ENCODE assay signal across 9 cellular contexts in genomic region chr19:7482584-7483439, GRCh38. TPM values are rescaled to one million over a fixed set of nuclear protein-coding genes. Genes with fewer than 3 reads are reported as not detected.
DNase-seq lines count a peak whose midpoint lies in the region; ATAC-seq and TF ChIP-seq lines count a peak whose summit lies in the region.
"Had no signal": no experiment of that assay in that cellular context is flagged by ENCODE, and none has a peak within 500 bp of the region (broad histone marks: within the 10 kb centered on the region; RNA-seq: fewer than 3 reads in every experiment).

No MANE protein-coding gene starts in this region.

- ATAC-seq in heart left ventricle: peak in 3 of 4 donors; percentile 9 to 56 (median 38)

- no peaks in the 10 kb centered on the region for H3K36me3 ChIP-seq in heart left ventricle
- no peaks in the 10 kb centered on the region for H3K36me3 ChIP-seq in vagina

- WGBS in heart left ventricle, 4 donors: 13 to 49% (median 34%) methylated on average over 20 to 37 of the region's 37 CpGs

- DNase-seq in heart left ventricle (peak in 3 of 5 donors; percentile 49 to 58 (median 50)), cardiac septum (ENCODE audit: low spot score) (no peak), UCSD-AML1 (lab: John Stamatoyannopoulos, UW; ENCODE audit: unreplicated experiment) (peak; percentile 33), iPS-NIHi11 (ENCODE audit: low spot score) (peak; percentile 97), vagina (ENCODE audit: extremely low spot score in 2 of 2) (no peak), head of caudate nucleus (no peak), NK-92 (lab: John Stamatoyannopoulos, UW; ENCODE audit: unreplicated experiment) (no peak), A172 (ENCODE audit: low spot score) (no peak)
- DNase-seq: CD4-positive, alpha-beta memory T cell had no signal

- H3K9me3 ChIP-seq in heart left ventricle (peaks cover 0 to 5% (median 0%) of the 10 kb centered on the region in 12 donors), vagina (no peaks in the 10 kb centered on the region)

- no peaks in the 10 kb centered on the region for H3K27me3 ChIP-seq in heart left ventricle
- no peaks in the 10 kb centered on the region for H3K27me3 ChIP-seq in vagina

- H3K27ac ChIP-seq in heart left ventricle (peak overlapping the region in 1 of 12 donors; percentile 15), vagina (peak overlapping the region; percentile 15)

- intact Hi-C loops in heart left ventricle (cut with DNase I) (no loop called here), cardiac septum (cut with DNase I) (no loop called here), vagina (cut with DNase I) (no loop called here), head of caudate nucleus (cut with DNase I) (no loop called here)

- H3K4me1 ChIP-seq in heart left ventricle: peaks cover 0 to 33% (median 2%) of the 10 kb centered on the region in 12 donors
- H3K4me1 ChIP-seq in vagina: peaks cover 30% of the 10 kb centered on the region

- TF ChIP-seq CTCF in heart left ventricle (IDR thresholded peaks at IDR 0.05) (no peak), vagina (IDR thresholded peaks at IDR 0.05) (no peak)

- no peak overlapping the region for H3K4me3 ChIP-seq in heart left ventricle
- no peak overlapping the region for H3K4me3 ChIP-seq in vagina

- no peak for TF ChIP-seq POLR2A in heart left ventricle (IDR thresholded peaks at IDR 0.05)
- no peak for TF ChIP-seq POLR2A in vagina (IDR thresholded peaks at IDR 0.05)

RNA-seq across cellular contexts. Expression of gene PEX11G, which starts 6.0 kb away (rescaled TPM):
- total RNA-seq in heart left ventricle: 1 to 10 TPM in 8 of 9 donors, under 1 TPM in 1; 0.93 to 2.9 (median 1.5) TPM
- 1 to 10 TPM in 1 of 2 donors, under 1 TPM in 1; 0.55 to 3.4 TPM for polyA plus RNA-seq in heart left ventricle
- 1.9 TPM for total RNA-seq in cardiac septum
- 2.7 TPM for total RNA-seq in vagina
- total RNA-seq in A172 (2014; rRNA removed; shearing (Covaris generic)): 3.0 and 6.7 TPM in 2 replicates

RNA-seq across cellular contexts. Expression of gene ZNF358, which starts 33.1 kb away (rescaled TPM):
- total RNA-seq in heart left ventricle (100 to 1,000 TPM in 1 of 9 donors, 10 to 100 TPM in 8; 62.8 to 128 (median 74.4) TPM), cardiac septum (76.7 TPM), vagina (87.4 TPM)
- 100 to 1,000 TPM in 1 of 2 donors, 10 to 100 TPM in 1; 49.3 to 159 TPM for polyA plus RNA-seq in heart left ventricle
- 47.8 and 72.7 TPM in 2 replicates for total RNA-seq in A172 (2014; rRNA removed; shearing (Covaris generic))

RNA-seq across cellular contexts. Expression of gene MCOLN1, which starts 39.6 kb away (rescaled TPM):
- 10 to 100 TPM; 12.1 to 49.7 (median 14.9) TPM for total RNA-seq in heart left ventricle
- 10 to 100 TPM; 24.6 to 25.2 TPM for polyA plus RNA-seq in heart left ventricle
- total RNA-seq in cardiac septum: 16.0 TPM
- total RNA-seq in vagina: 20.4 TPM
- 3.1 and 5.0 TPM in 2 replicates for total RNA-seq in A172 (2014; rRNA removed; shearing (Covaris generic))

RNA-seq across cellular contexts. Expression of gene PNPLA6, which starts 52.7 kb away (rescaled TPM):
- total RNA-seq in heart left ventricle: 100 to 1,000 TPM in 1 of 9 donors, 10 to 100 TPM in 8; 41.4 to 105 (median 49.9) TPM
- 10 to 100 TPM; 35.6 to 51.1 TPM for polyA plus RNA-seq in heart left ventricle
- total RNA-seq in cardiac septum: 41.9 TPM
- 47.4 TPM for total RNA-seq in vagina
- total RNA-seq in A172 (2014; rRNA removed; shearing (Covaris generic)): 105 and 138 TPM in 2 replicates

Comparison
In these comparisons a context has a peak if more than half of its experiments do, and no peak if none do; other contexts are left out.
1. DNase-seq: peak in heart left ventricle (3 of 5), UCSD-AML1 (single experiment) and iPS-NIHi11 (single experiment); none in cardiac septum (single experiment), vagina (0 of 2), head of caudate nucleus (0 of 42), NK-92 (single experiment) and A172 (single experiment).